ENCODE assay signal across 8 cellular contexts in genomic region chr17:72122668-72123495, GRCh38. TPM values are rescaled to one million over a fixed set of nuclear protein-coding genes. Genes with fewer than 3 reads are reported as not detected.
A peak's percentile ranks its signal among the peaks of the same experiment; 100 is the strongest.
DNase-seq lines count a peak whose midpoint lies in the region; ATAC-seq and TF ChIP-seq lines count a peak whose summit lies in the region.

No MANE protein-coding gene starts in this region.

- peak overlapping the region in 1 of 2 donors; percentile 64 for H3K4me3 Mint-ChIP-seq in stimulated activated naive CD8-positive, alpha-beta T cell treated with anti-CD3 and anti-CD28 coated beads, Interleukin-15, amount 100 ng/mL, for 72 hours

- peaks cover 6% of the 10 kb centered on the region for H3K27me3 ChIP-seq in brain microvascular endothelial cell (replicated peaks)
- peaks cover 64% of the 10 kb centered on the region for H3K27me3 ChIP-seq in lower lobe of right lung (ENCODE audit: low read depth)

- no peak for DNase-seq in stimulated activated naive CD8-positive, alpha-beta T cell treated with anti-CD3 and anti-CD28 coated beads, Interleukin-15, Interleukin-2, amounts not matched to agents 100 U/mL and 50 U/mL, for 24 hours
- DNase-seq in stimulated activated naive CD8-positive, alpha-beta T cell treated with anti-CD3 and anti-CD28 coated beads, Interleukin-15, amount 100 ng/mL, for 72 hours, result no peak
- DNase-seq in brain microvascular endothelial cell, result no peak
- no peak for DNase-seq in lower lobe of right lung
- no peak for DNase-seq in KBM-7
- no peak for DNase-seq in NCI-H510A (lab: John Stamatoyannopoulos, UW)

- H3K4me1 Mint-ChIP-seq in stimulated activated naive CD8-positive, alpha-beta T cell treated with anti-CD3 and anti-CD28 coated beads, Interleukin-15, amount 100 ng/mL, for 72 hours, result peaks cover 34% of the 10 kb centered on the region

- peaks cover 16% of the 10 kb centered on the region for H3K36me3 ChIP-seq in brain microvascular endothelial cell (replicated peaks)
- peaks cover 6% of the 10 kb centered on the region for H3K36me3 ChIP-seq in lower lobe of right lung

- no peaks in the 10 kb centered on the region for H3K9me3 ChIP-seq in lower lobe of right lung

- peak overlapping the region in 1 of 2 donors; percentile 44 for H3K27ac Mint-ChIP-seq in stimulated activated naive CD8-positive, alpha-beta T cell treated with anti-CD3 and anti-CD28 coated beads, Interleukin-15, amount 100 ng/mL, for 72 hours

- peaks cover 94% of the 10 kb centered on the region for H3K27me3 Mint-ChIP-seq in stimulated activated naive CD8-positive, alpha-beta T cell treated with anti-CD3 and anti-CD28 coated beads, Interleukin-15, amount 100 ng/mL, for 72 hours

- H3K27ac ChIP-seq in brain microvascular endothelial cell, result peak overlapping the region; percentile 15
- no peak overlapping the region for H3K27ac ChIP-seq in lower lobe of right lung

- intact Hi-C loops in lower lobe of right lung (cut with DNase I), result no loop called here

- TF ChIP-seq CTCF in brain microvascular endothelial cell (IDR thresholded peaks at IDR 0.05; ENCODE audit: low read depth, low read length, missing control alignments), result no peak
- no peak for TF ChIP-seq CTCF in lower lobe of right lung (IDR thresholded peaks at IDR 0.05)

- peak; percentile 9 for ATAC-seq in stimulated activated naive CD8-positive, alpha-beta T cell treated with anti-CD3 and anti-CD28 coated beads, Interleukin-15, Interleukin-2, amounts not matched to agents 100 U/mL and 50 U/mL, for 24 hours
- ATAC-seq in stimulated activated naive CD8-positive, alpha-beta T cell treated with anti-CD3 and anti-CD28 coated beads, Interleukin-15, amount 100 ng/mL, for 72 hours, result no peak
- no peak for ATAC-seq in lower lobe of right lung
- ATAC-seq in GM19467 (IDR thresholded peaks at IDR 0.05; ENCODE audit: unreplicated experiment), result no peak
- no peak for ATAC-seq in HG03571 (IDR thresholded peaks at IDR 0.05; ENCODE audit: unreplicated experiment)

- in situ Hi-C loops in brain microvascular endothelial cell (cut with HindIII; ENCODE audit: low pct_ligation_motif_present, low sequenced_read_pairs) (no loop called here), KBM-7 (cut with MboI; ENCODE audit: low pct_unique_long_range_greater_than_20kb, low sequenced_read_pairs) (no loop called here)

- peak overlapping the region; percentile 87 for H3K4me3 ChIP-seq in brain microvascular endothelial cell (ENCODE audit: low read depth, low read length)
- peak overlapping the region; percentile 59 for H3K4me3 ChIP-seq in lower lobe of right lung

- peaks cover 33% of the 10 kb centered on the region for H3K4me1 ChIP-seq in lower lobe of right lung

- peaks cover 6 to 8% of the 10 kb centered on the region in 2 donors for H3K9me3 Mint-ChIP-seq in stimulated activated naive CD8-positive, alpha-beta T cell treated with anti-CD3 and anti-CD28 coated beads, Interleukin-15, amount 100 ng/mL, for 72 hours

RNA-seq across cellular contexts. Expression of gene SOX9, which starts 2.1 kb away (rescaled TPM):
- 4.3 TPM for total RNA-seq in lower lobe of right lung
